Comparison of ENCODE assay signal across 29 cellular contexts in genomic region chr22:23657712-23658111, GRCh38. TPM values are rescaled to one million over a fixed set of nuclear protein-coding genes. Genes with fewer than 3 reads are reported as not detected.
"Had no signal": no experiment of that assay in that cellular context is flagged by ENCODE, and none has a peak within 500 bp of the region (broad histone marks: within the 10 kb centered on the region; RNA-seq: fewer than 3 reads in every experiment).

No MANE protein-coding gene starts in this region.

- H3K27me3 Mint-ChIP-seq: activated B cell treated with CpG ODN at 0.5 μM for 24 hours; activated CD8-positive, alpha-beta T cell treated with anti-CD3 and anti-CD28 coated beads for 36 hours; activated naive CD8-positive, alpha-beta T cell treated with anti-CD3 and anti-CD28 coated beads, Interleukin-2, amount 10 ng/mL, durations not matched to agents 7 days and 5 days had no signal

- ATAC-seq: activated CD8-positive, alpha-beta T cell treated with anti-CD3 and anti-CD28 coated beads for 36 hours; activated T-cell treated with anti-CD3 and anti-CD28 coated beads, Interleukin-2, amount 50 U/mL, for 4 hours; gastrocnemius medialis; left ventricle myocardium superior; pancreas; psoas muscle had no signal

- H3K4me3 Mint-ChIP-seq: activated B cell treated with CpG ODN at 0.5 μM for 24 hours; activated CD8-positive, alpha-beta T cell treated with anti-CD3 and anti-CD28 coated beads for 36 hours; activated naive CD4-positive, alpha-beta T cell treated with anti-CD3 and anti-CD28 coated beads for 36 hours; activated naive CD8-positive, alpha-beta T cell treated with anti-CD3 and anti-CD28 coated beads, Interleukin-2, amount 10 ng/mL, durations not matched to agents 7 days and 5 days; activated T-cell treated with anti-CD3 and anti-CD28 coated beads, Interleukin-2, amount 50 U/mL, for 4 hours; nephron had no signal

- H3K9me3 ChIP-seq: esophagus squamous epithelium, gastrocnemius medialis, pancreas, psoas muscle, suprapubic skin, tibial artery had no signal

- DNase-seq: activated B cell treated with CpG ODN at 0.5 μM for 24 hours; activated CD4-positive, alpha-beta T cell treated with anti-CD3 and anti-CD28 coated beads, Interleukin-2, amount 50 U/mL, for 1 hour; activated CD8-positive, alpha-beta T cell treated with anti-CD3 and anti-CD28 coated beads for 36 hours; activated naive CD4-positive, alpha-beta T cell treated with anti-CD3 and anti-CD28 coated beads for 36 hours; activated naive CD8-positive, alpha-beta T cell treated with anti-CD3 and anti-CD28 coated beads, Interleukin-2, amount 10 ng/mL, durations not matched to agents 7 days and 5 days; activated T-cell treated with anti-CD3 and anti-CD28 coated beads, Interleukin-2, amount 50 U/mL, for 4 hours; amniotic stem cell; brain microvascular endothelial cell; cortex of kidney; esophagus squamous epithelium; gastrocnemius medialis; glutamatergic neuron; left ventricle myocardium superior; pancreas; stimulated activated CD4-positive, alpha-beta T cell treated with anti-CD3 and anti-CD28 coated beads, Interleukin-1b, Interleukin-23, amount 100 ng/mL, for 48 hours; stimulated activated CD4-positive, alpha-beta T cell treated with anti-CD3 and anti-CD28 coated beads, Interleukin-4, amount 100 ng/mL, for 4 hours; stimulated activated CD8-positive, alpha-beta memory T cell treated with anti-CD3 and anti-CD28 coated beads, Interleukin-4, amount 100 ng/mL, for 48 hours; stimulated activated naive CD4-positive, alpha-beta T cell; T-helper 2 cell; tibial artery had no signal

- H3K4me3 ChIP-seq: esophagus squamous epithelium, gastrocnemius medialis, pancreas, psoas muscle, smooth muscle cell, suprapubic skin, tibial artery had no signal

- H3K9me3 Mint-ChIP-seq: activated B cell treated with CpG ODN at 0.5 μM for 24 hours; activated CD8-positive, alpha-beta T cell treated with anti-CD3 and anti-CD28 coated beads for 36 hours; activated naive CD4-positive, alpha-beta T cell treated with anti-CD3 and anti-CD28 coated beads for 36 hours; activated T-cell treated with anti-CD3 and anti-CD28 coated beads, Interleukin-2, amount 50 U/mL, for 4 hours had no signal

- H3K27ac Mint-ChIP-seq: activated B cell treated with CpG ODN at 0.5 μM for 24 hours; activated CD8-positive, alpha-beta T cell treated with anti-CD3 and anti-CD28 coated beads for 36 hours; activated naive CD4-positive, alpha-beta T cell treated with anti-CD3 and anti-CD28 coated beads for 36 hours; activated naive CD8-positive, alpha-beta T cell treated with anti-CD3 and anti-CD28 coated beads, Interleukin-2, amount 10 ng/mL, durations not matched to agents 7 days and 5 days; nephron had no signal

- H3K27ac ChIP-seq: brain microvascular endothelial cell, epithelial cell of prostate, esophagus squamous epithelium, gastrocnemius medialis, pancreas, psoas muscle, suprapubic skin, tibial artery had no signal

- H3K4me1 ChIP-seq: esophagus squamous epithelium, gastrocnemius medialis, pancreas, psoas muscle, suprapubic skin, tibial artery had no signal

- H3K27me3 ChIP-seq: brain microvascular endothelial cell, esophagus squamous epithelium, gastrocnemius medialis, pancreas, suprapubic skin, tibial artery had no signal

- H3K4me1 Mint-ChIP-seq: activated B cell treated with CpG ODN at 0.5 μM for 24 hours, nephron had no signal

- H3K36me3 ChIP-seq: brain microvascular endothelial cell had no signal

RNA-seq across cellular contexts. Expression of gene DRICH1, which starts 25.6 kb away (rescaled TPM):
- total RNA-seq: astrocyte, cardiac septum, gastrocnemius medialis, left ventricle myocardium superior, lung microvascular endothelial cell, smooth muscle cell had no signal

RNA-seq across cellular contexts. Expression of gene RGL4, which starts 33.1 kb away (rescaled TPM):
- total RNA-seq: astrocyte, esophagus squamous epithelium, left ventricle myocardium superior, lung microvascular endothelial cell, smooth muscle cell, suprapubic skin, urinary bladder had no signal
